In genomic region chr2:115560671-115561070, GRCh38 we compare ENCODE assay signal across 24 cellular contexts.
DNase-seq lines count a peak whose midpoint lies in the region; ATAC-seq, FAIRE-seq and TF ChIP-seq lines count a peak whose summit lies in the region.
"Had no signal": no experiment of that assay in that cellular context is flagged by ENCODE, and none has a peak within 500 bp of the region (broad histone marks: within the 10 kb centered on the region; RNA-seq: fewer than 3 reads in every experiment).

No MANE protein-coding gene starts in this region.

- peaks cover 9% of the 10 kb centered on the region for H3K9me3 Mint-ChIP-seq in MCF 10A (ENCODE audit: unreplicated experiment)

- H3K27ac ChIP-seq in breast epithelium: no peak overlapping the region
- H3K27ac ChIP-seq: C4-2B, HL-60, Peyer's patch had no signal

- POLR2A ChIA-PET in MCF 10A (lab: Yijun Ruan, JAX): no interaction called here

- no peak overlapping the region for H3K4me3 Mint-ChIP-seq in MCF 10A (ENCODE audit: unreplicated experiment)
- H3K4me3 Mint-ChIP-seq: CD8-positive, alpha-beta memory T cell; T-helper 1 cell treated with Interleukin-12 subunit alpha and Interleukin-12 subunit beta and Interleukin-4 antibody, amounts not matched to agents 30 μg/mL and 1 μg/mL, for 36 hours had no signal

- CTCF ChIA-PET in MCF 10A (lab: Yijun Ruan, JAX): interaction anchor here (0.6 kb wide), 1 partner anchor 22 kb away, joined by 5 read pairs; no protein-coding TSS in a partner anchor

- H3K4me3 ChIP-seq in breast epithelium: no peak overlapping the region
- H3K4me3 ChIP-seq: Peyer's patch had no signal

- ATAC-seq in GM18861 (IDR thresholded peaks at IDR 0.05; ENCODE audit: unreplicated experiment): no peak

- no peak for TF ChIP-seq POLR2A in breast epithelium (IDR thresholded peaks at IDR 0.05)

- no peak overlapping the region for H3K27ac Mint-ChIP-seq in MCF 10A (ENCODE audit: low read depth, unreplicated experiment)
- H3K27ac Mint-ChIP-seq: CD8-positive, alpha-beta memory T cell; T-helper 1 cell treated with Interleukin-12 subunit alpha and Interleukin-12 subunit beta and Interleukin-4 antibody, amounts not matched to agents 30 μg/mL and 1 μg/mL, for 36 hours had no signal

- no peaks in the 10 kb centered on the region for H3K9me3 ChIP-seq in breast epithelium
- H3K9me3 ChIP-seq: Peyer's patch had no signal

- no peaks in the 10 kb centered on the region for H3K27me3 ChIP-seq in breast epithelium
- H3K27me3 ChIP-seq: Peyer's patch had no signal

- FAIRE-seq in RCC 7860 (lab: Jason Lieb, UNC): peak; percentile 52
- FAIRE-seq: GM19239, H54, HTR-8/SVneo had no signal

- H3K36me3 Mint-ChIP-seq in MCF 10A (ENCODE audit: insufficient read depth, unreplicated experiment): no peaks in the 10 kb centered on the region
- H3K36me3 Mint-ChIP-seq: CD8-positive, alpha-beta memory T cell had no signal

- no peaks in the 10 kb centered on the region for H3K36me3 ChIP-seq in breast epithelium
- H3K36me3 ChIP-seq: Peyer's patch had no signal

- H3K4me1 Mint-ChIP-seq in MCF 10A (ENCODE audit: insufficient read depth, unreplicated experiment): peaks cover 4% of the 10 kb centered on the region
- H3K4me1 Mint-ChIP-seq: CD8-positive, alpha-beta memory T cell had no signal

- no TSS peak for BruUV-seq in MCF 10A (replicated peaks; lab: Mats Ljungman, UMichigan)

- no peak for TF ChIP-seq CTCF in MCF 10A (IDR thresholded peaks at IDR 0.05; ENCODE audit: unreplicated experiment)
- TF ChIP-seq CTCF in breast epithelium (IDR thresholded peaks at IDR 0.05): no peak

- intact Hi-C loops in MCF 10A (cut with micrococcal nuclease) (no loop called here), breast epithelium (cut with DNase I; ENCODE audit: low total_unique reads) (no loop called here)

- no peaks in the 10 kb centered on the region for H3K4me1 ChIP-seq in breast epithelium
- H3K4me1 ChIP-seq: Peyer's patch had no signal

- DNase-seq in MCF 10A (ENCODE audit: unreplicated experiment): peak; percentile 39
- no peak for DNase-seq in breast epithelium (ENCODE audit: low spot score in 2 of 2)
- peak; percentile 49 for DNase-seq in RCC 7860 (ENCODE audit: low spot score)
- DNase-seq in kidney tubule cell (ENCODE audit: low spot score): peak; percentile 82
- no peak for DNase-seq in NCI-H345 treated with DMSO at 0.1 percent for 48 hours (lab: John Stamatoyannopoulos, UW; ENCODE audit: unreplicated experiment)
- DNase-seq in D341Med (ENCODE audit: low spot score): no peak
- DNase-seq: 8988T; CD8-positive, alpha-beta memory T cell; EL; GF-D8; KG1; NCI-H1105 treated with DMSO at 0.1 percent for 48 hours; NCI-H2029 treated with DMSO at 0.1 percent for 48 hours; NCI-H2171 treated with DMSO at 0.1 percent for 48 hours; NCI-H510A; Peyer's patch; Right ventricle myocardium superior had no signal

- H3K27me3 Mint-ChIP-seq in MCF 10A (ENCODE audit: insufficient read depth, unreplicated experiment): no peaks in the 10 kb centered on the region
- H3K27me3 Mint-ChIP-seq: CD8-positive, alpha-beta memory T cell had no signal

Comparison
In these comparisons a context has a peak if more than half of its experiments do, and no peak if none do; other contexts are left out.
1. DNase-seq: peak in MCF 10A (single experiment), RCC 7860 (single experiment) and kidney tubule cell (single experiment); none in breast epithelium (0 of 2), NCI-H345 treated with DMSO at 0.1 percent for 48 hours (single experiment) and D341Med (single experiment).